8 cellular contexts compared by ENCODE assay signal in the genomic region with DNA sequence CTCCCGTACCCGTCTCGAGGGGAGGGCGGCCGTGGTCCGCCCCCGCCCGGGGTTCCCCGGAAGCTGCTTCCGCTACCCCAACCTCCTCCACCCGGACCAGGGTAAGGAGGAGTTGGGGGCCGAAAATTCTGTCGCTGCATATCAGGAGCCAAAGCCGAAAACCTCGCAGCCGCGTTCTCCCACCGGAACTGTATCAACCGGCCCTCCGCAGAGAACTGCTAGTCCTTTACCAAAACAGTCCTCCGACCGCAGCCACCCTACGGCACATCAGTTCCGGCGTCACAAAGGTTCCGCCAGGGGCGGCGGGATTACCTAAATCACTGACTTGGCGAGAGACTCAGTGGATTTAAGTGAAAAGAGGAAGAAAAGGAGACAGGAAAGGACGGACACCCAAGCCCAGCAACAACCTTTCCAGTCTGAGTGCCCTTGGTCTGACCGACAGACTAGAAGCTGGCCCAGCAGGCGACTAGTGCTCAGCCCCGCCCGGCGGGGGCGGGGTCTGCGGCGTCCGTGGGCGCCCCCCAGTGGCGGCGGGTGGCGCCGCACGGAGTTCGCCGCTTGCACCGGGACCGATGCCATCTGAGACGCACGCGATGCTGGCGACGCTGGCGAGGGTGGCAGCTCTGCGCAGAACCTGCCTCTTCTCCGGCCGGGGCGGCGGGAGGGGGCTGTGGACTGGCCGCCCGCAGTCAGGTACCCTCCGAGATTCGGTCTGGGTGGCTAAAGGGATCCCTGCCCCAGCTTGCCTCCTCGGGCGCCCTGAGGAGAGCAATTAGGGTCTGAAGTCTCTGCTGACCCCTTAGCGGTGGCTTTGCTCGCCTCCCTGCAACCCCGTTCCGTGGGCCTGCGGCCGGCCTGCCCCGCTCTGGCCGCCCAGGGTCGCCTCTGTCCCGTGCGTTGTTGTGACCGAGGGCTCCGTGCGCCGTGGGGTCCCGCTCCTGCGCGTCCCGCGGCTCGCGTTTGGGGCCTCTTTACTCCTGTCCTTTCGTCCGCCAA. TPM values are rescaled to one million over a fixed set of nuclear protein-coding genes. Genes with fewer than 3 reads are reported as not detected.
A peak's percentile ranks its signal among the peaks of the same experiment; 100 is the strongest.
DNase-seq lines count a peak whose midpoint lies in the region; ATAC-seq and TF ChIP-seq lines count a peak whose summit lies in the region.

A gene (minus strand): TSS at position 195 of the 996 bp plus-strand sequence. CDS start 55 bp downstream, at position 140.
A gene (plus strand): TSS at position 578 of the 996 bp plus-strand sequence.

- intact Hi-C loops in OCI-LY7 (cut with micrococcal nuclease; ENCODE audit: unreplicated experiment) = loop anchor here (1.0 to 5.0 kb wide), 5 partner anchors 185 to 568 kb away; a partner anchor contains a TSS

- H3K9ac ChIP-seq in mucosa of rectum (ENCODE audit: low read depth in 1 of 2, low read length in 2 of 2) = peak within 1 kb of the TSS; percentile 91 to 95

- H3K4me2 ChIP-seq in OCI-LY7 (ENCODE audit: low read length) = peak within 1 kb of the TSS; percentile 96

- peak within 1 kb of the TSS; percentile 89 for H3K27ac ChIP-seq in OCI-LY7 (ENCODE audit: low read depth, low read length, poor library complexity, severe bottlenecking)
- peak within 1 kb of the TSS; percentile 91 to 94 for H3K27ac ChIP-seq in mucosa of rectum (ENCODE audit: low read depth in 2 of 2, low read length in 2 of 2)

- CTCF ChIA-PET in OCI-LY7 (lab: Charles Lee; ENCODE audit: unreplicated experiment) = no interaction called here

- peak; percentile 91 for TF ChIP-seq CTCF in OCI-LY7 (conservative IDR thresholded peaks at IDR 0.05; ENCODE audit: low read length)

- peaks cover 18% of the 10 kb centered on the region for H3K4me1 ChIP-seq in OCI-LY7 (ENCODE audit: insufficient read depth, low read length, poor library complexity, severe bottlenecking)
- H3K4me1 ChIP-seq in mucosa of rectum (ENCODE audit: control insufficient read depth in 2 of 2, insufficient read depth in 2 of 2, low read length in 2 of 2) = peaks cover 13 to 15% of the 10 kb centered on the region in 2 donors

- BruUV-seq in OCI-LY7 (replicated peaks; lab: Mats Ljungman, UMichigan) = no TSS peak

- H3K27me3 ChIP-seq in mucosa of rectum (ENCODE audit: control insufficient read depth in 2 of 2, insufficient read depth in 2 of 2, low read length in 2 of 2) = no peaks in the 10 kb centered on the region

- POLR2A ChIA-PET in OCI-LY7 (lab: Charles Lee) = interaction anchor here (0.5 to 2.3 kb wide), 4 partner anchors 8 to 186 kb away, joined by 3 to 7 read pairs (median 4); no protein-coding TSS in a partner anchor

- H3K79me2 ChIP-seq in OCI-LY7 (ENCODE audit: insufficient read depth, low read depth, low read length) = peaks cover 45% of the 10 kb centered on the region

- peaks cover 18% of the 10 kb centered on the region for H4K20me1 ChIP-seq in OCI-LY7 (ENCODE audit: insufficient read depth, low read length)

- peaks cover 34% of the 10 kb centered on the region for H3K36me3 ChIP-seq in OCI-LY7 (ENCODE audit: insufficient read depth, low read length)
- H3K36me3 ChIP-seq in mucosa of rectum (ENCODE audit: control insufficient read depth in 2 of 2, insufficient read depth in 2 of 2, low read length in 2 of 2) = peaks cover 0 to 2% of the 10 kb centered on the region in 2 donors

- DNase-seq in DMS153 treated with DMSO at 0.1 percent for 48 hours (lab: John Stamatoyannopoulos, UW; ENCODE audit: unreplicated experiment) = peak; percentile 96
- peak; percentile 80 for DNase-seq in HuH-7.5 (ENCODE audit: low spot score)
- peak; percentile 91 for DNase-seq in OCI-LY7 (ENCODE audit: low spot score)
- DNase-seq in activated T-cell treated with anti-CD3 and anti-CD28 coated beads for 48 hours (ENCODE audit: low read depth) = peak; percentile 83
- peak; percentile 92 to 96 for DNase-seq in erythroblast (lab: John Stamatoyannopoulos, UW)
- DNase-seq in stimulated activated CD8-positive, alpha-beta memory T cell treated with anti-CD3 and anti-CD28 coated beads, Interleukin-4, amount 100 ng/mL, for 4 hours (ENCODE audit: low read depth in 2 of 2, low spot score in 1 of 2) = peak; percentile 67 to 82

- peak; percentile 93 for ATAC-seq in GM21528 (IDR thresholded peaks at IDR 0.05; ENCODE audit: low FRiP score, unreplicated experiment)

- H2AFZ ChIP-seq in OCI-LY7 (ENCODE audit: low read length) = peak within 1 kb of the TSS; percentile 79

- H3K9me3 ChIP-seq in OCI-LY7 (ENCODE audit: low read length) = no peaks in the 10 kb centered on the region
- H3K9me3 ChIP-seq in mucosa of rectum (ENCODE audit: control insufficient read depth in 2 of 2, low read length in 2 of 2) = no peaks in the 10 kb centered on the region

- no peaks in the 10 kb centered on the region for H3K9me2 ChIP-seq in OCI-LY7 (ENCODE audit: insufficient read depth, low read length)

- TF ChIP-seq POLR2A in erythroblast (IDR thresholded peaks at IDR 0.05; ENCODE audit: low read length) = peak; percentile 92

- H3K4me3 ChIP-seq in OCI-LY7 (ENCODE audit: low read depth, low read length, poor library complexity, severe bottlenecking) (peak within 1 kb of the TSS; percentile 100), mucosa of rectum (ENCODE audit: low read length in 2 of 2) (peak within 1 kb of the TSS; percentile 73 to 97)

RNA-seq across cellular contexts. Expression of the first gene that starts in this region (rescaled TPM):
- total RNA-seq in OCI-LY7 (2014; rRNA removed; shearing (Covaris generic)) = 35.2 and 44.1 TPM in 2 replicates
- 46.3 and 52.8 TPM in 2 replicates for total RNA-seq in OCI-LY7 (2022)

RNA-seq across cellular contexts. Expression of the second gene that starts in this region (rescaled TPM):
- 1.7 TPM in 1 of 2 replicates, not detected in the other for total RNA-seq in OCI-LY7 (2014; rRNA removed; shearing (Covaris generic))
- total RNA-seq in OCI-LY7 (2022) = not detected in 2 replicates

Comparison
In these comparisons a context has a peak if more than half of its experiments do, and no peak if none do; other contexts are left out.
1. Peak in every context shown above with its lines: DNase-seq, ATAC-seq, H3K4me3 ChIP-seq and H3K27ac ChIP-seq.